ENCODE assay signal across 1 cellular context in genomic region chr9:112348257-112348992, GRCh38.
TF ChIP-seq lines count a peak whose summit lies in the region.

No MANE protein-coding gene starts in this region.

TF ChIP-seq in GM23338, 12 proteins besides CTCF, POLR2A, EP300 and RAD21 (continued from another document):
- TF ChIP-seq ZNF462 (CRISPR knock-in tag; IDR thresholded peaks at IDR 0.05), result no peak
